Comparison of ENCODE assay signal across 8 cellular contexts in genomic region chr6:11094411-11094851, GRCh38. TPM values are rescaled to one million over a fixed set of nuclear protein-coding genes. Genes with fewer than 3 reads are reported as not detected.
DNase-seq lines count a peak whose midpoint lies in the region; ATAC-seq and TF ChIP-seq lines count a peak whose summit lies in the region.

No MANE protein-coding gene starts in this region.

- peak overlapping the region; percentile 90 for H2BK120ac ChIP-seq in IMR-90 (ENCODE audit: low read depth, low read length)

- peak overlapping the region; percentile 96 for H2AFZ ChIP-seq in IMR-90 (replicated peaks; ENCODE audit: low read length, poor library complexity)

- TF ChIP-seq POLR2A in IMR-90 (IDR thresholded peaks at IDR 0.05; ENCODE audit: low read depth, low read length), result no peak

- in situ Hi-C loops in IMR-90 (cut with MboI; ENCODE audit: low sequenced_read_pairs), result no loop called here

- DNase-seq in NCI-H345 (lab: John Stamatoyannopoulos, UW), result peak; percentile 11
- no peak for DNase-seq in NCI-H345 treated with DMSO at 0.1 percent for 48 hours (lab: John Stamatoyannopoulos, UW; ENCODE audit: unreplicated experiment)
- peak; percentile 45 for DNase-seq in IMR-90
- DNase-seq in T-helper 2 cell, result peak in 3 of 5 experiments; percentile 13 to 67 (median 22)
- DNase-seq in cerebellar cortex (ENCODE audit: low spot score), result peak; percentile 65
- peak; percentile 25 to 34 for DNase-seq in stimulated activated CD4-positive, alpha-beta T cell treated with anti-CD3 and anti-CD28 coated beads, Interleukin-4, amount 100 ng/mL, for 48 hours (ENCODE audit: low read depth in 2 of 2)

- intact Hi-C loops in IMR-90 (cut with micrococcal nuclease), result loop anchor here (1.0 to 5.0 kb wide), 3 partner anchors 43 to 402 kb away; no protein-coding TSS in a partner anchor

- CTCF ChIA-PET in IMR-90 (lab: Yijun Ruan, JAX), result interaction anchor here (0.6 kb wide), 1 partner anchor 90 kb away, joined by 3 read pairs; no protein-coding TSS in a partner anchor

- peak overlapping the region; percentile 99 for H3K4ac ChIP-seq in IMR-90 (ENCODE audit: low read depth, low read length)

- TF ChIP-seq CTCF in IMR-90 (conservative IDR thresholded peaks at IDR 0.05; ENCODE audit: low read depth, low read length) (no peak), liver (IDR thresholded peaks at IDR 0.05; ENCODE audit: low read depth, low read length, missing input control) (no peak)

- H3K27me3 ChIP-seq in IMR-90 (ENCODE audit: control insufficient read depth, insufficient read depth, low read length) (no peaks in the 10 kb centered on the region), liver (ENCODE audit: control insufficient read depth in 4 of 4, insufficient read depth in 4 of 4, low read length in 3 of 4) (no peaks in the 10 kb centered on the region)

- H4K91ac ChIP-seq in IMR-90 (ENCODE audit: insufficient read depth, low read depth, low read length), result peak overlapping the region; percentile 92

- H3K4me3 ChIP-seq in IMR-90 (ENCODE audit: insufficient read depth, low read depth, low read length) (peak overlapping the region; percentile 70), liver (ENCODE audit: low read depth in 1 of 3, low read length in 3 of 3) (peak overlapping the region; percentile 80 to 96 (median 86))

- peaks cover 11 to 31% of the 10 kb centered on the region in 2 experiments; a peak in 3 of 4 replicates for H3K79me1 ChIP-seq in IMR-90 (ENCODE audit: low read depth in 1 of 2, low read length in 2 of 2)

- peak overlapping the region; percentile 98 for H3K23ac ChIP-seq in IMR-90 (ENCODE audit: low read depth, low read length)

- H3K18ac ChIP-seq in IMR-90 (ENCODE audit: low read depth, low read length), result peak overlapping the region; percentile 59

- no peaks in the 10 kb centered on the region for H3K9me1 ChIP-seq in IMR-90 (ENCODE audit: insufficient read depth, low read length)

- H2BK20ac ChIP-seq in IMR-90 (ENCODE audit: low read depth, low read length), result peak overlapping the region; percentile 61; the same call in 1 of the 2 replicates

- H4K5ac ChIP-seq in IMR-90 (ENCODE audit: low read depth, low read length), result peak overlapping the region; percentile 25; the same call in 1 of the 2 replicates

- peak overlapping the region; percentile 94 for H3K14ac ChIP-seq in IMR-90 (replicated peaks; ENCODE audit: low read depth, low read length)

- dilution Hi-C loops in IMR-90 (cut with HindIII; ENCODE audit: low sequenced_read_pairs, unreplicated experiment), result no loop called here

- H3K9ac ChIP-seq in IMR-90 (ENCODE audit: low read depth, low read length), result peak overlapping the region; percentile 91
- H3K9ac ChIP-seq in liver (ENCODE audit: low read depth in 1 of 2, low read length in 2 of 2), result peak overlapping the region; percentile 8 to 67

- H4K8ac ChIP-seq in IMR-90 (ENCODE audit: low read depth in 2 of 2, low read length in 2 of 2), result peak overlapping the region; percentile 62 to 93; a peak in 3 of 4 replicates

- H2BK5ac ChIP-seq in IMR-90 (ENCODE audit: low read depth, low read length, poor library complexity, severe bottlenecking), result peak overlapping the region; percentile 95

- peaks cover 13% of the 10 kb centered on the region; the same call in 1 of the 2 replicates for H4K20me1 ChIP-seq in IMR-90 (ENCODE audit: insufficient read depth, low read length)

- H2BK15ac ChIP-seq in IMR-90 (ENCODE audit: low read depth, low read length), result peak overlapping the region; percentile 12; the same call in 1 of the 3 replicates

- TF ChIP-seq RAD21 in IMR-90 (IDR thresholded peaks at IDR 0.05; ENCODE audit: low read length) (peak; percentile 5; the same call in 1 of the 2 replicates), liver (IDR thresholded peaks at IDR 0.05) (no peak)

- no TSS peak for BruUV-seq in IMR-90 (replicated peaks; lab: Mats Ljungman, UMichigan)

- POLR2A ChIA-PET in IMR-90 (lab: Charles Lee; ENCODE audit: unreplicated experiment), result interaction anchor here (0.6 kb wide), 1 partner anchor 98 kb away, joined by 7 read pairs; no protein-coding TSS in a partner anchor

- H3K9me3 ChIP-seq in IMR-90 (ENCODE audit: control insufficient read depth, insufficient read depth, low read length) (no peaks in the 10 kb centered on the region), liver (ENCODE audit: control insufficient read depth in 4 of 4, low read length in 3 of 4) (no peaks in the 10 kb centered on the region)

- H2AK9ac ChIP-seq in IMR-90 (replicated peaks; ENCODE audit: low read depth, low read length, poor library complexity), result peak overlapping the region; percentile 96

- ATAC-seq in GM21717 (IDR thresholded peaks at IDR 0.05; ENCODE audit: unreplicated experiment) (peak; percentile 47), IMR-90 (ENCODE audit: low read depth) (peak; percentile 24)

- H3K27ac ChIP-seq in IMR-90 (ENCODE audit: insufficient read depth, low read length) (peak overlapping the region; percentile 91), liver (ENCODE audit: low read depth in 1 of 2, low read length in 2 of 2) (peak overlapping the region; percentile 86 to 97)

- no CpG with 5 or more reads among the region's 15 CpGs for WGBS in IMR-90 (ENCODE audit: extremely low coverage in 2 of 2, insufficient read length in 1 of 2), 2 experiments
- WGBS in liver, result under 1% methylated on average over 15 of the region's 15 CpGs

- H3K4me2 ChIP-seq in IMR-90 (ENCODE audit: low read depth, low read length), result peak overlapping the region; percentile 97

- H2AK5ac ChIP-seq in IMR-90 (ENCODE audit: low read depth, low read length), result peak overlapping the region; percentile 74

- peak overlapping the region; percentile 91 for H3K56ac ChIP-seq in IMR-90 (ENCODE audit: extremely low read depth, insufficient read depth, low read length)

- no peaks in the 10 kb centered on the region for H3K36me3 ChIP-seq in IMR-90 (ENCODE audit: control insufficient read depth, insufficient read depth, low read length)
- no peaks in the 10 kb centered on the region for H3K36me3 ChIP-seq in liver (ENCODE audit: control insufficient read depth in 4 of 4, insufficient read depth in 3 of 4, low read depth in 1 of 4, low read length in 3 of 4)

- H3K4me1 ChIP-seq in IMR-90 (ENCODE audit: control insufficient read depth, insufficient read depth, low read length) (peaks cover 3% of the 10 kb centered on the region; the same call in 1 of the 2 replicates), liver (ENCODE audit: control insufficient read depth in 4 of 4, insufficient read depth in 4 of 4, low read length in 3 of 4) (peaks cover 4 to 14% (median 12%) of the 10 kb centered on the region in 4 donors)

TF ChIP-seq in IMR-90, 13 proteins besides CTCF, POLR2A, EP300 and RAD21:
- TF ChIP-seq CEBPB (IDR thresholded peaks at IDR 0.05; ENCODE audit: low read depth, low read length) (peak; percentile 44; the same call in 1 of the 2 replicates), MAFK (IDR thresholded peaks at IDR 0.05; ENCODE audit: low read depth, low read length) (no peak), SMC3 (IDR thresholded peaks at IDR 0.05; ENCODE audit: low read depth, low read length) (no peak)

TF ChIP-seq in liver, 16 proteins besides CTCF, POLR2A, EP300 and RAD21:
- TF ChIP-seq YY1 (IDR thresholded peaks at IDR 0.05), result no peak
- TF ChIP-seq RXRA (IDR thresholded peaks at IDR 0.05), result peak; percentile 38 to 42
- peak; percentile 62 for TF ChIP-seq TAF1 (conservative IDR thresholded peaks at IDR 0.05)
- TF ChIP-seq SP1 (IDR thresholded peaks at IDR 0.05), result peak; percentile 24
- no peak for TF ChIP-seq FOXA1 (IDR thresholded peaks at IDR 0.05)
- TF ChIP-seq HNF4A (conservative IDR thresholded peaks at IDR 0.05), result peak in 1 of 2 donors; percentile 21
- no peak for TF ChIP-seq FOXA2 (IDR thresholded peaks at IDR 0.05)

RNA-seq across cellular contexts. Expression of gene SMIM13, which starts 0.8 kb away (rescaled TPM):
- total RNA-seq in IMR-90 (2012; rRNA removed), result 10.0 and 17.2 TPM in 2 replicates
- 3.8 and 5.4 TPM in 2 replicates for polyA plus RNA-seq in IMR-90 (2012; rRNA removed)
- polyA plus RNA-seq in IMR-90 (2012; cell fraction: cytosol; rRNA removed), result 1.1 TPM in 2 replicates
- 0.57 and 2.8 TPM in 2 replicates for polyA plus RNA-seq in IMR-90 (2012; cell fraction: nucleus; rRNA removed; ENCODE audit: low replicate concordance)
- 1 to 10 TPM; 6.6 to 9.0 TPM for total RNA-seq in liver
- polyA plus RNA-seq in liver, result 1 to 10 TPM; 2.8 to 5.0 TPM

RNA-seq across cellular contexts. Expression of gene ERVFRD-1, which starts 17.1 kb away (rescaled TPM):
- total RNA-seq in IMR-90 (2012; rRNA removed), result not detected in 2 replicates
- polyA plus RNA-seq in IMR-90 (2012; rRNA removed), result not detected in 2 replicates
- not detected in 2 replicates for polyA plus RNA-seq in IMR-90 (2012; cell fraction: cytosol; rRNA removed)
- not detected in 2 replicates for polyA plus RNA-seq in IMR-90 (2012; cell fraction: nucleus; rRNA removed; ENCODE audit: low replicate concordance)
- total RNA-seq in liver, result under 1 TPM in 1 of 2 donors, not detected in 1; 0.14 TPM
- polyA plus RNA-seq in liver, result under 1 TPM; 0.07 to 0.28 TPM

RNA-seq across cellular contexts. Expression of gene ELOVL2, which starts 50.3 kb away (rescaled TPM):
- total RNA-seq in IMR-90 (2012; rRNA removed) (7.9 and 10.6 TPM in 2 replicates), liver (10 to 100 TPM; 27.8 to 28.5 TPM)
- polyA plus RNA-seq in IMR-90 (2012; rRNA removed) (5.2 and 6.3 TPM in 2 replicates), liver (10 to 100 TPM in 1 of 2 donors, 1 to 10 TPM in 1; 7.1 to 16.5 TPM)
- 1.6 and 1.7 TPM in 2 replicates for polyA plus RNA-seq in IMR-90 (2012; cell fraction: cytosol; rRNA removed)
- 1.0 and 9.0 TPM in 2 replicates for polyA plus RNA-seq in IMR-90 (2012; cell fraction: nucleus; rRNA removed; ENCODE audit: low replicate concordance)
